In genomic region chr3:136184703-136185102, GRCh38 we compare ENCODE assay signal across 25 cellular contexts. TPM values are rescaled to one million over a fixed set of nuclear protein-coding genes. Genes with fewer than 3 reads are reported as not detected.
DNase-seq lines count a peak whose midpoint lies in the region; ATAC-seq and TF ChIP-seq lines count a peak whose summit lies in the region.
"Had no signal": no experiment of that assay in that cellular context is flagged by ENCODE, and none has a peak within 500 bp of the region (broad histone marks: within the 10 kb centered on the region; RNA-seq: fewer than 3 reads in every experiment).

No MANE protein-coding gene starts in this region.

- no peak overlapping the region for H2AFZ ChIP-seq in MM.1S (ENCODE audit: low read length)

- no peaks in the 10 kb centered on the region for H3K9me3 ChIP-seq in adrenal gland (replicated peaks in 1 of 3)
- H3K9me3 ChIP-seq in left ventricle myocardium inferior (replicated peaks): no peaks in the 10 kb centered on the region
- H3K9me3 ChIP-seq in MM.1S (replicated peaks; ENCODE audit: insufficient read depth, low read length): no peaks in the 10 kb centered on the region
- H3K9me3 ChIP-seq: gastrocnemius medialis had no signal

- intact Hi-C loops in adrenal gland (cut with DNase I) (no loop called here), left ventricle myocardium inferior (cut with micrococcal nuclease) (no loop called here)

- H3K9ac ChIP-seq in MM.1S (ENCODE audit: low read length): no peak overlapping the region

- peaks cover 100% of the 10 kb centered on the region for H3K79me2 ChIP-seq in MM.1S (ENCODE audit: low read length)

- peak overlapping the region; percentile 34 to 60 (median 45) for H3K27ac ChIP-seq in adrenal gland
- peak overlapping the region; percentile 20 for H3K27ac ChIP-seq in left ventricle myocardium inferior (replicated peaks)
- H3K27ac ChIP-seq in MM.1S (ENCODE audit: low read length): no peak overlapping the region
- H3K27ac ChIP-seq: C4-2B, dorsolateral prefrontal cortex had no signal

- TF ChIP-seq CTCF in adrenal gland (IDR thresholded peaks at IDR 0.05) (no peak), left ventricle myocardium inferior (IDR thresholded peaks at IDR 0.05; ENCODE audit: borderline replicate concordance) (no peak), MM.1S (IDR thresholded peaks at IDR 0.05; ENCODE audit: low read length) (no peak)

- 25 to 45% (median 35%) methylated on average over 2 of the region's 2 CpGs for WGBS in adrenal gland, 4 donors

- H3K9me2 ChIP-seq in MM.1S (replicated peaks; ENCODE audit: insufficient read depth, low read length): no peaks in the 10 kb centered on the region

- no peak for ATAC-seq in stimulated activated naive CD8-positive, alpha-beta T cell treated with anti-CD3 and anti-CD28 coated beads, Interleukin-15, Interleukin-2, amounts not matched to agents 100 U/mL and 50 U/mL, for 24 hours
- ATAC-seq in HG03175 (IDR thresholded peaks at IDR 0.05; ENCODE audit: unreplicated experiment): no peak
- no peak for ATAC-seq in stimulated activated memory B cell treated with anti-CD40 and anti-IgM and Interleukin-4, amounts not matched to agents 10 μg/mL and 1 μg/mL and 100 μg/mL, for 72 hours
- ATAC-seq: SK-N-SH treated with all-trans-retinoic acid at 6 μM for 48 hours had no signal

- H3K9me3 Mint-ChIP-seq in stimulated activated naive CD8-positive, alpha-beta T cell treated with anti-CD3 and anti-CD28 coated beads, Interleukin-15, Interleukin-2, amounts not matched to agents 100 ng/mL and 50 ng/mL, for 24 hours: no peaks in the 10 kb centered on the region
- no peaks in the 10 kb centered on the region for H3K9me3 Mint-ChIP-seq in stimulated activated memory B cell treated with anti-CD40 and anti-IgM and Interleukin-4, amounts not matched to agents 10 μg/mL and 1 μg/mL and 100 μg/mL, for 72 hours
- H3K9me3 Mint-ChIP-seq: activated B cell treated with CpG ODN at 0.5 μM for 24 hours had no signal

- H3K4me1 ChIP-seq in adrenal gland (replicated peaks in 1 of 2) (peaks cover 21 to 69% of the 10 kb centered on the region in 2 donors), left ventricle myocardium inferior (peaks cover 96% of the 10 kb centered on the region), MM.1S (ENCODE audit: low read length) (peaks cover 25% of the 10 kb centered on the region; the same call in 1 of the 2 replicates)

- H3K27me3 ChIP-seq in adrenal gland (no peaks in the 10 kb centered on the region), left ventricle myocardium inferior (ENCODE audit: low read depth) (no peaks in the 10 kb centered on the region), MM.1S (replicated peaks; ENCODE audit: insufficient read depth, low read length) (no peaks in the 10 kb centered on the region)
- H3K27me3 ChIP-seq: dorsolateral prefrontal cortex, gastrocnemius medialis had no signal

- H3K4me3 Mint-ChIP-seq in stimulated activated naive CD8-positive, alpha-beta T cell treated with anti-CD3 and anti-CD28 coated beads, Interleukin-15, Interleukin-2, amounts not matched to agents 100 ng/mL and 50 ng/mL, for 24 hours: no peak overlapping the region
- H3K4me3 Mint-ChIP-seq in stimulated activated memory B cell treated with anti-CD40 and anti-IgM and Interleukin-4, amounts not matched to agents 10 μg/mL and 1 μg/mL and 100 μg/mL, for 72 hours: no peak overlapping the region
- H3K4me3 Mint-ChIP-seq: activated B cell treated with CpG ODN at 0.5 μM for 24 hours had no signal

- peak overlapping the region; percentile 11 for H3K27ac Mint-ChIP-seq in stimulated activated naive CD8-positive, alpha-beta T cell treated with anti-CD3 and anti-CD28 coated beads, Interleukin-15, Interleukin-2, amounts not matched to agents 100 ng/mL and 50 ng/mL, for 24 hours
- H3K27ac Mint-ChIP-seq in stimulated activated memory B cell treated with anti-CD40 and anti-IgM and Interleukin-4, amounts not matched to agents 10 μg/mL and 1 μg/mL and 100 μg/mL, for 72 hours: no peak overlapping the region
- H3K27ac Mint-ChIP-seq: activated B cell treated with CpG ODN at 0.5 μM for 24 hours had no signal

- H3K36me3 ChIP-seq in adrenal gland (replicated peaks in 1 of 2) (no peaks in the 10 kb centered on the region), left ventricle myocardium inferior (no peaks in the 10 kb centered on the region), MM.1S (replicated peaks; ENCODE audit: insufficient read depth, low read length) (no peaks in the 10 kb centered on the region)
- H3K36me3 ChIP-seq: gastrocnemius medialis had no signal

- TF ChIP-seq POLR2A in adrenal gland (IDR thresholded peaks at IDR 0.05): no peak

- H3K4me3 ChIP-seq in adrenal gland (no peak overlapping the region), left ventricle myocardium inferior (no peak overlapping the region), MM.1S (ENCODE audit: low read length) (no peak overlapping the region)
- H3K4me3 ChIP-seq: dorsolateral prefrontal cortex, gastrocnemius medialis had no signal

- H4K20me1 ChIP-seq in MM.1S (ENCODE audit: insufficient read depth, low read length): peaks cover 93% of the 10 kb centered on the region

- H3K4me2 ChIP-seq in MM.1S (ENCODE audit: low read depth, low read length): no peak overlapping the region

- no peaks in the 10 kb centered on the region for H3K27me3 Mint-ChIP-seq in stimulated activated naive CD8-positive, alpha-beta T cell treated with anti-CD3 and anti-CD28 coated beads, Interleukin-15, Interleukin-2, amounts not matched to agents 100 ng/mL and 50 ng/mL, for 24 hours
- H3K27me3 Mint-ChIP-seq in stimulated activated memory B cell treated with anti-CD40 and anti-IgM and Interleukin-4, amounts not matched to agents 10 μg/mL and 1 μg/mL and 100 μg/mL, for 72 hours: no peaks in the 10 kb centered on the region
- H3K27me3 Mint-ChIP-seq: activated B cell treated with CpG ODN at 0.5 μM for 24 hours had no signal

- peaks cover 6% of the 10 kb centered on the region for H3K36me3 Mint-ChIP-seq in stimulated activated naive CD8-positive, alpha-beta T cell treated with anti-CD3 and anti-CD28 coated beads, Interleukin-15, Interleukin-2, amounts not matched to agents 100 ng/mL and 50 ng/mL, for 24 hours (ENCODE audit: low read depth)
- H3K36me3 Mint-ChIP-seq in stimulated activated memory B cell treated with anti-CD40 and anti-IgM and Interleukin-4, amounts not matched to agents 10 μg/mL and 1 μg/mL and 100 μg/mL, for 72 hours: no peaks in the 10 kb centered on the region

- no peak for DNase-seq in stimulated activated naive CD8-positive, alpha-beta T cell treated with anti-CD3 and anti-CD28 coated beads, Interleukin-15, Interleukin-2, amounts not matched to agents 100 U/mL and 50 U/mL, for 24 hours
- DNase-seq in adrenal gland (no peak), left ventricle myocardium inferior (no peak), MM.1S (no peak), NCI-H2107 treated with DMSO at 0.1 percent for 48 hours (lab: John Stamatoyannopoulos, UW; ENCODE audit: unreplicated experiment) (no peak)
- DNase-seq: ACHN; activated B cell treated with CpG ODN at 0.5 μM for 24 hours; activated CD4-positive, alpha-beta T cell treated with anti-CD3 and anti-CD28 coated beads, Interleukin-2, amount 50 U/mL, for 48 hours; activated CD8-positive, alpha-beta memory T cell treated with anti-CD3 and anti-CD28 coated beads, Interleukin-2, amount 50 U/mL, for 48 hours; activated effector memory CD4-positive, alpha-beta T cell treated with anti-CD3 and anti-CD28 coated beads, Interleukin-2, amount 50 U/mL, for 16 hours; DMS 273 treated with DMSO at 0.1 percent for 48 hours; dorsolateral prefrontal cortex; gastrocnemius medialis; GDM1; H7; hypothalamus; islet precursor cell; NCI-H1694 treated with DMSO at 0.1 percent for 48 hours; occipital lobe; RPMI8226 had no signal

- H3F3A ChIP-seq in MM.1S (ENCODE audit: insufficient read depth, low read length): no peaks in the 10 kb centered on the region

- peaks cover 92% of the 10 kb centered on the region for H3K4me1 Mint-ChIP-seq in stimulated activated naive CD8-positive, alpha-beta T cell treated with anti-CD3 and anti-CD28 coated beads, Interleukin-15, Interleukin-2, amounts not matched to agents 100 ng/mL and 50 ng/mL, for 24 hours (ENCODE audit: low read depth)
- peaks cover 72% of the 10 kb centered on the region for H3K4me1 Mint-ChIP-seq in stimulated activated memory B cell treated with anti-CD40 and anti-IgM and Interleukin-4, amounts not matched to agents 10 μg/mL and 1 μg/mL and 100 μg/mL, for 72 hours

RNA-seq across cellular contexts. Expression of gene MSL2, which starts 11.4 kb away (rescaled TPM):
- total RNA-seq in adrenal gland: 10 to 100 TPM; 17.2 to 36.0 (median 26.5) TPM
- polyA plus RNA-seq in adrenal gland: 10 to 100 TPM in 1 of 3 donors, 1 to 10 TPM in 2; 4.0 to 18.7 (median 6.0) TPM
- total RNA-seq in left ventricle myocardium inferior: 19.0 TPM
